Comparison of ENCODE assay signal across 15 cellular contexts in the genomic region with DNA sequence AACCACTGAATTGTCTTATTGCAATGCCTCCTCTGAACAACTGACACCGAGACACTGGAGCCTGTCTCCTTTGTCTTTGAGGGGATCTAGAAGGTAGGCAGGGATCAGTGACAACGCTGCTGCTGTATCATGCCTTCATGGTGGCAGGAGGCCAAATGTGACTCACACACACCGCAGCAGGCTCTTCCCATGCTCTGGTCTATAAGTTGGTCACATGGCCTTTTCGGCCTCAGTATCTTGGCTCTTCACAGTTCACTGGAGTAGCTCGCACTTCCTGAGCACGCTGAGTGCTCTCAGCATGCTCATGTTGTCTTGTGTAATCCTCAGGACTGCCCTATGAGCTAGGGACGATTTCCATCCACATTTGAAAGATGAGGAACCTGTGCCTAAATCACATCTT.
DNase-seq lines count a peak whose midpoint lies in the region; ATAC-seq and TF ChIP-seq lines count a peak whose summit lies in the region.
"Had no signal": no experiment of that assay in that cellular context is flagged by ENCODE, and none has a peak within 500 bp of the region (broad histone marks: within the 10 kb centered on the region; RNA-seq: fewer than 3 reads in every experiment).

No MANE protein-coding gene starts in this region.

- H3K27me3 ChIP-seq in A673 (replicated peaks; ENCODE audit: insufficient read depth, low read depth, low read length, poor library complexity) = no peaks in the 10 kb centered on the region
- no peaks in the 10 kb centered on the region for H3K27me3 ChIP-seq in brain microvascular endothelial cell (replicated peaks)
- H3K27me3 ChIP-seq: upper lobe of left lung had no signal

- peaks cover 6% of the 10 kb centered on the region for H3K4me1 ChIP-seq in A673 (ENCODE audit: insufficient read depth, low read length, poor library complexity, severe bottlenecking)
- H3K4me1 ChIP-seq: HAP-1, upper lobe of left lung had no signal

- no peak for ATAC-seq in GM18498 (IDR thresholded peaks at IDR 0.05; ENCODE audit: unreplicated experiment)
- ATAC-seq: esophagus mucosa, K562 had no signal

- intact Hi-C loops in A673 (cut with micrococcal nuclease; ENCODE audit: unreplicated experiment) = no loop called here

- DNase-seq in A673 (ENCODE audit: low spot score) (peak; percentile 91), HK-2 (ENCODE audit: unreplicated experiment) (peak; percentile 81), NCI-H345 treated with DMSO at 0.1 percent for 48 hours (lab: John Stamatoyannopoulos, UW; ENCODE audit: unreplicated experiment) (peak; percentile 28), brain microvascular endothelial cell (peak; percentile 1), cerebellar cortex (ENCODE audit: low spot score) (no peak), hepatic stellate cell (ENCODE audit: low spot score) (no peak), GM19240 (ENCODE audit: insufficient read length, low spot score) (no peak)
- DNase-seq: activated naive CD4-positive, alpha-beta T cell treated with anti-CD3 and anti-CD28 coated beads, Interleukin-2, amount 10 ng/mL, durations not matched to agents 7 days and 5 days; DND-41; mesendoderm had no signal

- no peak for TF ChIP-seq CTCF in A673 (conservative IDR thresholded peaks at IDR 0.05; ENCODE audit: low read depth, low read length)
- TF ChIP-seq CTCF in brain microvascular endothelial cell (IDR thresholded peaks at IDR 0.05; ENCODE audit: low read depth, low read length, missing control alignments) = no peak

- in situ Hi-C loops in brain microvascular endothelial cell (cut with HindIII; ENCODE audit: low pct_ligation_motif_present, low sequenced_read_pairs) = no loop called here

- BruUV-seq in A673 (replicated peaks; lab: Mats Ljungman, UMichigan) = no TSS peak

- H3K9me3 ChIP-seq in A673 (ENCODE audit: low read depth, low read length, poor library complexity, severe bottlenecking) = peaks cover 6% of the 10 kb centered on the region
- H3K9me3 ChIP-seq: HAP-1 had no signal

- CTCF ChIA-PET in A673 (lab: Charles Lee) = interaction anchor here (0.8 kb wide), 1 partner anchor 256 kb away, joined by 3 read pairs; no protein-coding TSS in a partner anchor

- H3K36me3 ChIP-seq in A673 (ENCODE audit: insufficient read depth, low read length, poor library complexity, severe bottlenecking) (no peaks in the 10 kb centered on the region), brain microvascular endothelial cell (replicated peaks) (no peaks in the 10 kb centered on the region)
- H3K36me3 ChIP-seq: HAP-1, upper lobe of left lung had no signal

- no peak overlapping the region for H3K4me3 ChIP-seq in A673 (ENCODE audit: low read depth, low read length, poor library complexity, severe bottlenecking)
- H3K4me3 ChIP-seq in brain microvascular endothelial cell (ENCODE audit: low read depth, low read length) = no peak overlapping the region
- H3K4me3 ChIP-seq: HAP-1, K562, upper lobe of left lung had no signal

- POLR2A ChIA-PET in A673 (lab: Charles Lee; ENCODE audit: low non-redundant PET) = no interaction called here

- peak overlapping the region; percentile 4 for H3K27ac ChIP-seq in A673 (ENCODE audit: low read depth, low read length, poor library complexity, severe bottlenecking)
- no peak overlapping the region for H3K27ac ChIP-seq in brain microvascular endothelial cell
- H3K27ac ChIP-seq: upper lobe of left lung had no signal

Comparison
In these comparisons a context has a peak if more than half of its experiments do, and no peak if none do; other contexts are left out.
1. DNase-seq: peak in A673 (single experiment), HK-2 (single experiment), NCI-H345 treated with DMSO at 0.1 percent for 48 hours (single experiment) and brain microvascular endothelial cell (single experiment); none in cerebellar cortex (single experiment), hepatic stellate cell (single experiment) and GM19240 (single experiment).